ENCODE assay signal across 1 cellular context in genomic region chr7:503046-503574, GRCh38.
TF ChIP-seq lines count a peak whose summit lies in the region.

No MANE protein-coding gene starts in this region.

TF ChIP-seq in K562, 482 proteins besides CTCF, POLR2A, EP300 and RAD21 (continued from another document):
- TF ChIP-seq TCFL5 (CRISPR knock-in tag; conservative IDR thresholded peaks at IDR 0.05) (no peak), AFF1 (IDR thresholded peaks at IDR 0.05; ENCODE audit: low read depth in 1 of 2, partially characterized antibody in 2 of 2) (no peak), BACH1 (tag; IDR thresholded peaks at IDR 0.05) (no peak), TCF15 (CRISPR knock-in tag; IDR thresholded peaks at IDR 0.05) (no peak), SRSF9 (IDR thresholded peaks at IDR 0.05; ENCODE audit: borderline replicate concordance, low read depth, low read length) (no peak), ZNF830 (CRISPR knock-in tag; IDR thresholded peaks at IDR 0.05) (no peak), FOXM1 (IDR thresholded peaks at IDR 0.05; ENCODE audit: low read depth) (no peak), FOXM1 (CRISPR knock-in tag; IDR thresholded peaks at IDR 0.05; ENCODE audit: low read depth) (no peak), GMEB1 (CRISPR knock-in tag; IDR thresholded peaks at IDR 0.05) (no peak), THRAP3 (IDR thresholded peaks at IDR 0.05; ENCODE audit: borderline replicate concordance) (no peak)
TF ChIP-seq in K562: peak in this region for 0.
